8 cellular contexts compared by ENCODE assay signal in the genomic region with DNA sequence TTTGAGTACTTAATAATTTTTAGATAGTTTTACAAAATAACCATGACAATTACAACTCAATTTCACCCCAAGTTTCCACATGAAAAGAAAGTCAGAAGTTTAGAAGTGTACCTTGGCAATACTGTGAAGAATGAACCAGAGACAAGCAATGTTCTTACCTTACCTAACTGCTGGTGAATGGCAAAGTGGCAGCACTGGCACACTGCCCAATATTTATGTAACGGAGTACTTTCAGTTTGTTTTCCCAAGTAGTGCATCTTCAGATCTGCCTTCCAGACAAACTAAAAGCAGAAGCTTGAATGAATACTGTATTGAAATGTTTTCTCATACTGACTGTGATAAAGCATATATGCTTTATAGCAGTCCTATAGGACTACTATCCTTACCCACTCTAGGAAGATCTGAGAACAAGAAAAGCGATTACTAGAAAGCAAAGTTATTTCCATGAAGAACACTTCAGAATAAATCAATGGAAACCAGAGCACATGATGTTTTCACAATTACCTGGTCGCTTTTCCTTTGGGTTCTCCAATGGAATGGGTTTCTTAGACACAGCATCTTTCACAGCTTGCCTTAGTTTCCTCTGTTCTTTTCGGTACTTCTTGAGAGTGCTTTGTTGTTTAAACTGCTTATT. TPM values are rescaled to one million over a fixed set of nuclear protein-coding genes. Genes with fewer than 3 reads are reported as not detected.
A peak's percentile ranks its signal among the peaks of the same experiment; 100 is the strongest.
DNase-seq lines count a peak whose midpoint lies in the region; ATAC-seq and TF ChIP-seq lines count a peak whose summit lies in the region.

No MANE protein-coding gene starts in this region.

- no peaks in the 10 kb centered on the region for H3K9me2 ChIP-seq in neural cell (ENCODE audit: insufficient read depth, low read length)

- no peak for TF ChIP-seq CTCF in neural cell (IDR thresholded peaks at IDR 0.05; ENCODE audit: poor library complexity, severe bottlenecking)

- H3K9ac ChIP-seq in neural cell (ENCODE audit: low read length): peak overlapping the region; percentile 51

- peak; percentile 7 for DNase-seq in GM03348 (ENCODE audit: low spot score)
- peak; percentile 0 for DNase-seq in NCI-H2029 treated with DMSO at 0.1 percent for 48 hours (lab: John Stamatoyannopoulos, UW)
- DNase-seq in central memory CD8-positive, alpha-beta T cell (ENCODE audit: low spot score in 2 of 2): no peak

- peaks cover 37% of the 10 kb centered on the region for H3K4me1 Mint-ChIP-seq in central memory CD8-positive, alpha-beta T cell

- H3K27me3 ChIP-seq in neural cell (ENCODE audit: insufficient read depth, low read depth, low read length): no peaks in the 10 kb centered on the region

- no peak overlapping the region for H3K27ac ChIP-seq in neural cell (ENCODE audit: low read length)

- H3K9me3 ChIP-seq in neural cell (ENCODE audit: low read length): no peaks in the 10 kb centered on the region

- H4K20me1 ChIP-seq in neural cell (ENCODE audit: insufficient read depth): no peaks in the 10 kb centered on the region

- no peaks in the 10 kb centered on the region for H3F3A ChIP-seq in neural cell (ENCODE audit: insufficient read depth, low read length, poor library complexity, severe bottlenecking)

- peaks cover 6% of the 10 kb centered on the region for H3K79me2 ChIP-seq in neural cell (replicated peaks; ENCODE audit: insufficient read depth, low read length)

- peaks cover 26% of the 10 kb centered on the region for H3K36me3 Mint-ChIP-seq in central memory CD8-positive, alpha-beta T cell (ENCODE audit: insufficient read depth)

- H3K4me3 Mint-ChIP-seq in central memory CD8-positive, alpha-beta T cell: peak overlapping the region; percentile 94

- H3K4me2 ChIP-seq in neural cell (ENCODE audit: low read length): peak overlapping the region; percentile 93

- H3K36me3 ChIP-seq in neural cell (ENCODE audit: insufficient read depth, low read length): no peaks in the 10 kb centered on the region

- peak overlapping the region; percentile 99 for H3K27ac Mint-ChIP-seq in central memory CD8-positive, alpha-beta T cell (ENCODE audit: low read depth)

- no peak overlapping the region for H2AFZ ChIP-seq in neural cell (ENCODE audit: low read depth, low read length)

- ATAC-seq in central memory CD8-positive, alpha-beta T cell (replicated peaks; ENCODE audit: extremely low read depth, poor library complexity, severe bottlenecking): no peak
- ATAC-seq in GM21367 (IDR thresholded peaks at IDR 0.05; ENCODE audit: unreplicated experiment) (no peak), HG03135 (IDR thresholded peaks at IDR 0.05; ENCODE audit: unreplicated experiment) (no peak), HG02970 (IDR thresholded peaks at IDR 0.05; ENCODE audit: low FRiP score, unreplicated experiment) (no peak), HG03139 (IDR thresholded peaks at IDR 0.05; ENCODE audit: unreplicated experiment) (no peak)

- TF ChIP-seq RAD21 in neural cell (conservative IDR thresholded peaks at IDR 0.05): no peak

- no peaks in the 10 kb centered on the region for H3K27me3 Mint-ChIP-seq in central memory CD8-positive, alpha-beta T cell

- TF ChIP-seq EP300 in neural cell (conservative IDR thresholded peaks at IDR 0.05; ENCODE audit: poor library complexity, severe bottlenecking): no peak

- peak overlapping the region; percentile 74 for H3K4me3 ChIP-seq in neural cell (ENCODE audit: low read length)

- H3K9me3 Mint-ChIP-seq in central memory CD8-positive, alpha-beta T cell: no peaks in the 10 kb centered on the region

TF ChIP-seq in neural cell, 6 proteins besides CTCF, POLR2A, EP300 and RAD21:
- no peak for TF ChIP-seq POLR2AphosphoS5 (IDR thresholded peaks at IDR 0.05)
- no peak for TF ChIP-seq EZH2 (IDR thresholded peaks at IDR 0.05; ENCODE audit: borderline replicate concordance, insufficient read depth, low read length, poor library complexity, severe bottlenecking)
- TF ChIP-seq, protein P1, sequence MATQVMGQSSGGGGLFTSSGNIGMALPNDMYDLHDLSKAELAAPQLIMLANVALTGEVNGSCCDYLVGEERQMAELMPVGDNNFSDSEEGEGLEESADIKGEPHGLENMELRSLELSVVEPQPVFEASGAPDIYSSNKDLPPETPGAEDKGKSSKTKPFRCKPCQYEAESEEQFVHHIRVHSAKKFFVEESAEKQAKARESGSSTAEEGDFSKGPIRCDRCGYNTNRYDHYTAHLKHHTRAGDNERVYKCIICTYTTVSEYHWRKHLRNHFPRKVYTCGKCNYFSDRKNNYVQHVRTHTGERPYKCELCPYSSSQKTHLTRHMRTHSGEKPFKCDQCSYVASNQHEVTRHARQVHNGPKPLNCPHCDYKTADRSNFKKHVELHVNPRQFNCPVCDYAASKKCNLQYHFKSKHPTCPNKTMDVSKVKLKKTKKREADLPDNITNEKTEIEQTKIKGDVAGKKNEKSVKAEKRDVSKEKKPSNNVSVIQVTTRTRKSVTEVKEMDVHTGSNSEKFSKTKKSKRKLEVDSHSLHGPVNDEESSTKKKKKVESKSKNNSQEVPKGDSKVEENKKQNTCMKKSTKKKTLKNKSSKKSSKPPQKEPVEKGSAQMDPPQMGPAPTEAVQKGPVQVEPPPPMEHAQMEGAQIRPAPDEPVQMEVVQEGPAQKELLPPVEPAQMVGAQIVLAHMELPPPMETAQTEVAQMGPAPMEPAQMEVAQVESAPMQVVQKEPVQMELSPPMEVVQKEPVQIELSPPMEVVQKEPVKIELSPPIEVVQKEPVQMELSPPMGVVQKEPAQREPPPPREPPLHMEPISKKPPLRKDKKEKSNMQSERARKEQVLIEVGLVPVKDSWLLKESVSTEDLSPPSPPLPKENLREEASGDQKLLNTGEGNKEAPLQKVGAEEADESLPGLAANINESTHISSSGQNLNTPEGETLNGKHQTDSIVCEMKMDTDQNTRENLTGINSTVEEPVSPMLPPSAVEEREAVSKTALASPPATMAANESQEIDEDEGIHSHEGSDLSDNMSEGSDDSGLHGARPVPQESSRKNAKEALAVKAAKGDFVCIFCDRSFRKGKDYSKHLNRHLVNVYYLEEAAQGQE (IDR thresholded peaks at IDR 0.05; ENCODE audit: borderline replicate concordance): no peak
- no peak for TF ChIP-seq MXI1 (conservative IDR thresholded peaks at IDR 0.05; ENCODE audit: poor library complexity, severe bottlenecking)
- TF ChIP-seq SMC3 (conservative IDR thresholded peaks at IDR 0.05; ENCODE audit: poor library complexity): no peak
- no peak for TF ChIP-seq TAF1 (IDR thresholded peaks at IDR 0.05; ENCODE audit: low read depth)

RNA-seq across cellular contexts. Expression of a gene that starts 1.5 kb away (rescaled TPM):
- 8.3 and 10.5 TPM in 2 replicates for polyA plus RNA-seq in neural cell
- 16.1 and 19.3 TPM in 2 replicates for polyA minus RNA-seq in neural cell

RNA-seq across cellular contexts. Expression of a gene that starts 41.1 kb away (rescaled TPM):
- polyA plus RNA-seq in neural cell: 27.9 and 28.9 TPM in 2 replicates
- polyA minus RNA-seq in neural cell: 47.7 and 49.8 TPM in 2 replicates

Comparison
In these comparisons a context has a peak if more than half of its experiments do, and no peak if none do; other contexts are left out.
1. DNase-seq: peak in GM03348 (single experiment) and NCI-H2029 treated with DMSO at 0.1 percent for 48 hours (single experiment); none in central memory CD8-positive, alpha-beta T cell (0 of 2).